In genomic region chrX:103585421-103586313, GRCh38 we compare ENCODE assay signal across 8 cellular contexts. TPM values are rescaled to one million over a fixed set of nuclear protein-coding genes. Genes with fewer than 3 reads are reported as not detected.
A peak's percentile ranks its signal among the peaks of the same experiment; 100 is the strongest.
DNase-seq lines count a peak whose midpoint lies in the region; ATAC-seq and TF ChIP-seq lines count a peak whose summit lies in the region.

TSS of gene TCEAL4 (plus strand) at chrX:103585515. CDS start at chrX:103586676, 1,161 bp downstream.

- H3K9me3 Mint-ChIP-seq in nephron: peaks cover 10% of the 10 kb centered on the region
- H3K9me3 Mint-ChIP-seq in type B pancreatic cell: no peaks in the 10 kb centered on the region

- peak within 1 kb of the TSS; percentile 73 for H3K4me3 ChIP-seq in AG04449 (ENCODE audit: low read depth, low read length)

- TF ChIP-seq CTCF in AG04449 (IDR thresholded peaks at IDR 0.05; ENCODE audit: insufficient read depth, low read length, missing control alignments): no peak
- TF ChIP-seq CTCF in foreskin keratinocyte (conservative IDR thresholded peaks at IDR 0.05): no peak
- TF ChIP-seq CTCF in nephron (IDR thresholded peaks at IDR 0.05; ENCODE audit: unreplicated experiment in 3 of 3): no peak
- TF ChIP-seq CTCF in type B pancreatic cell (conservative IDR thresholded peaks at IDR 0.05): no peak

- H3K27ac Mint-ChIP-seq in nephron (peak within 1 kb of the TSS; percentile 95 to 97 (median 97)), type B pancreatic cell (peak within 1 kb of the TSS; percentile 86)

- peak; percentile 94 for ATAC-seq in HG03039 (IDR thresholded peaks at IDR 0.05; ENCODE audit: unreplicated experiment)
- peak; percentile 87 for ATAC-seq in foreskin keratinocyte

- peak within 1 kb of the TSS; percentile 43 for H3K27ac ChIP-seq in foreskin keratinocyte

- peaks cover 9% of the 10 kb centered on the region for H3K36me3 Mint-ChIP-seq in nephron (ENCODE audit: low read depth)
- no peaks in the 10 kb centered on the region for H3K36me3 Mint-ChIP-seq in type B pancreatic cell

- CTCF ChIA-PET in AG04449 (lab: Yijun Ruan, JAX): no interaction called here

- H3K4me1 Mint-ChIP-seq in nephron (peaks cover 7% of the 10 kb centered on the region), type B pancreatic cell (ENCODE audit: unreplicated experiment) (no peaks in the 10 kb centered on the region)

- DNase-seq in AG04449 (ENCODE audit: low read depth, low spot score) (no peak), NCI-H524 treated with DMSO at 0.1 percent for 48 hours (lab: John Stamatoyannopoulos, UW) (peak; percentile 39), foreskin keratinocyte (no peak), type B pancreatic cell (ENCODE audit: extremely low spot score, unreplicated experiment) (no peak)
- peak; percentile 31 for DNase-seq in activated T-helper 9 cell treated with anti-CD3 and anti-CD28 coated beads, Interleukin-2, amount 50 U/mL, for 16 hours (ENCODE audit: low read depth)

- H3K27me3 ChIP-seq in foreskin keratinocyte: no peaks in the 10 kb centered on the region

- H3K4me1 ChIP-seq in foreskin keratinocyte: no peaks in the 10 kb centered on the region

- peak; percentile 35 for TF ChIP-seq POLR2A in GM18526 (IDR thresholded peaks at IDR 0.05; ENCODE audit: extremely low read depth, insufficient read length)

- POLR2A ChIA-PET in AG04449 (lab: Yijun Ruan, JAX): no interaction called here

- peak within 1 kb of the TSS; percentile 95 to 99 (median 96) for H3K4me3 Mint-ChIP-seq in nephron
- H3K4me3 Mint-ChIP-seq in type B pancreatic cell: peak within 1 kb of the TSS; percentile 95

- H3K27me3 Mint-ChIP-seq in nephron (ENCODE audit: low read depth) (no peaks in the 10 kb centered on the region), type B pancreatic cell (no peaks in the 10 kb centered on the region)

RNA-seq across cellular contexts. Expression of gene TCEAL4, which starts in this region (rescaled TPM):
- total RNA-seq in foreskin keratinocyte (85.7 and 101 TPM in 2 replicates), type B pancreatic cell (ENCODE audit: low replicate concordance) (50.5 and 68.1 TPM in 2 replicates)
- polyA plus RNA-seq in foreskin keratinocyte: 146 and 159 TPM in 2 replicates

Comparison
In these comparisons a context has a peak if more than half of its experiments do, and no peak if none do; other contexts are left out.
1. DNase-seq: peak in NCI-H524 treated with DMSO at 0.1 percent for 48 hours (single experiment) and activated T-helper 9 cell treated with anti-CD3 and anti-CD28 coated beads, Interleukin-2, amount 50 U/mL, for 16 hours (single experiment); none in AG04449 (single experiment), foreskin keratinocyte (0 of 2) and type B pancreatic cell (single experiment).